36 cellular contexts compared by ENCODE assay signal in genomic region chr10:61323757-61324156, GRCh38.
"Had no signal": no experiment of that assay in that cellular context is flagged by ENCODE, and none has a peak within 500 bp of the region (broad histone marks: within the 10 kb centered on the region; RNA-seq: fewer than 3 reads in every experiment).

No MANE protein-coding gene starts in this region.

- H3K27me3 ChIP-seq: MG63 had no signal

- H3K36me3 ChIP-seq: MG63 had no signal

- DNase-seq: Karpas-422, Kasumi-1, MG63, MM.1S, MV-4-11, NCI-H1048, NCI-H1092, NCI-H1092 treated with DMSO at 0.1 percent for 48 hours, NCI-H1105, NCI-H1105 treated with DMSO at 0.1 percent for 48 hours, NCI-H1417, NCI-H1417 treated with DMSO at 0.1 percent for 48 hours, NCI-H1436, NCI-H1436 treated with DMSO at 0.1 percent for 48 hours, NCI-H146, NCI-H1694, NCI-H1694 treated with DMSO at 0.1 percent for 48 hours, NCI-H187, NCI-H187 treated with DMSO at 0.1 percent for 48 hours, NCI-H1930, NCI-H2029, NCI-H2029 treated with DMSO at 0.1 percent for 48 hours, NCI-H2081, NCI-H2081 treated with DMSO at 0.1 percent for 48 hours, NCI-H2107, NCI-H2171, NCI-H2171 treated with DMSO at 0.1 percent for 48 hours, NCI-H2227 treated with DMSO at 0.1 percent for 48 hours, NCI-H226, NCI-H345, NCI-H446, NCI-H446 treated with DMSO at 0.1 percent for 48 hours, NCI-H510A, NCI-H510A treated with DMSO at 0.1 percent for 48 hours, NCI-H524, NCI-H524 treated with DMSO at 0.1 percent for 48 hours had no signal

- H3K9me3 ChIP-seq: MG63 had no signal

- H3K4me3 ChIP-seq: MG63 had no signal
